Comparison of ENCODE assay signal across 22 cellular contexts in the genomic region with DNA sequence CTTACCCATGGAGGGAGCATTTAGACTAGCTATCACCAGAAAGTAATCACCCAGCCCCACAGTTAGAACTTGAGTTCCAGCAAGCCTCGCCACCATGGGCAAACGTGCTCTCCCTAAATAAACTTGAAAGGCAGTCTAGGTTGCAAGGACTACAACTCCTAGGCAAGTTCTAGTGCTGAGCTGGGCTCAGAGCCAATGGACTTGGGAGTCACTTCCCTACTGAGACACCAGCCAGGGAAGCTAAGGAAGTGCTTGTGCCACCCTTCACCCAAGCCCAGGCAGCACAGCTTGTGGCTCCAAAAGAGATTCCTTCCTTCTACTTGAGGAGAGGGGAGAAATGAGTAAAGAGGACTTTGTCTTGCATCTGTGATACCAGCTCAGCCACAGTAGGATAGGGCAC. TPM values are rescaled to one million over a fixed set of nuclear protein-coding genes. Genes with fewer than 3 reads are reported as not detected.
DNase-seq lines count a peak whose midpoint lies in the region; ATAC-seq, FAIRE-seq and TF ChIP-seq lines count a peak whose summit lies in the region.
"Had no signal": no experiment of that assay in that cellular context is flagged by ENCODE, and none has a peak within 500 bp of the region (broad histone marks: within the 10 kb centered on the region; RNA-seq: fewer than 3 reads in every experiment).

No MANE protein-coding gene starts in this region.

- no peaks in the 10 kb centered on the region for H4K20me1 ChIP-seq in endothelial cell of umbilical vein (replicated peaks; ENCODE audit: control insufficient read depth, extremely low read depth, insufficient read depth, low read length)

- no peaks in the 10 kb centered on the region for H3K9me1 ChIP-seq in endothelial cell of umbilical vein (replicated peaks; ENCODE audit: control insufficient read depth, extremely low read depth, insufficient read depth, low read length)

- H3K4me3 ChIP-seq in A673 (ENCODE audit: low read depth, low read length, poor library complexity, severe bottlenecking) (no peak overlapping the region), endothelial cell of umbilical vein (replicated peaks in 1 of 3; ENCODE audit: insufficient read depth in 1 of 3, low read depth in 1 of 3, low read length in 3 of 3) (no peak overlapping the region), adrenal gland (no peak overlapping the region)
- H3K4me3 ChIP-seq: HAP-1, K562 had no signal

- TF ChIP-seq POLR2A in endothelial cell of umbilical vein (IDR thresholded peaks at IDR 0.05; ENCODE audit: low read depth, low read length) (no peak), adrenal gland (IDR thresholded peaks at IDR 0.05) (no peak)

- H2AFZ ChIP-seq in endothelial cell of umbilical vein (ENCODE audit: low read depth, low read length) = no peak overlapping the region

- intact Hi-C loops in A673 (cut with micrococcal nuclease; ENCODE audit: unreplicated experiment) = no loop called here
- intact Hi-C loops in endothelial cell of umbilical vein (cut with micrococcal nuclease) = no loop called here
- intact Hi-C loops in adrenal gland (cut with DNase I) = no loop called here
- intact Hi-C loops in head of caudate nucleus (cut with DNase I) = no loop called here

- H3K79me2 ChIP-seq in endothelial cell of umbilical vein (ENCODE audit: control insufficient read depth, insufficient read depth, low read length) = no peaks in the 10 kb centered on the region

- no peaks in the 10 kb centered on the region for H3K4me1 ChIP-seq in A673 (ENCODE audit: insufficient read depth, low read length, poor library complexity, severe bottlenecking)
- no peaks in the 10 kb centered on the region for H3K4me1 ChIP-seq in endothelial cell of umbilical vein (ENCODE audit: control insufficient read depth, extremely low read depth, insufficient read depth, low read length)
- no peaks in the 10 kb centered on the region for H3K4me1 ChIP-seq in adrenal gland (replicated peaks in 1 of 2)
- H3K4me1 ChIP-seq: Caco-2, HAP-1 had no signal

- dilution Hi-C loops in endothelial cell of umbilical vein (cut with MboI; ENCODE audit: extremely low pct_ligation_motif_present, low sequenced_read_pairs) = no loop called here

- H3K9ac ChIP-seq in endothelial cell of umbilical vein (replicated peaks; ENCODE audit: extremely low read depth, insufficient read depth, low read length) = no peak overlapping the region

- ATAC-seq in HG03280 (IDR thresholded peaks at IDR 0.05; ENCODE audit: unreplicated experiment) (no peak), HG02588 (IDR thresholded peaks at IDR 0.05; ENCODE audit: unreplicated experiment) (no peak)
- ATAC-seq: K562 had no signal

- POLR2A ChIA-PET in A673 (lab: Charles Lee; ENCODE audit: low non-redundant PET) = no interaction called here
- POLR2A ChIA-PET in endothelial cell of umbilical vein (lab: Charles Lee) = no interaction called here

- BruUV-seq in A673 (replicated peaks; lab: Mats Ljungman, UMichigan) = no TSS peak
- BruUV-seq in endothelial cell of umbilical vein (replicated peaks; lab: Mats Ljungman, UMichigan) = no TSS peak

- CTCF ChIA-PET in A673 (lab: Charles Lee) = no interaction called here
- CTCF ChIA-PET in endothelial cell of umbilical vein (lab: Charles Lee) = no interaction called here

- H3K36me3 ChIP-seq in A673 (ENCODE audit: insufficient read depth, low read length, poor library complexity, severe bottlenecking) = no peaks in the 10 kb centered on the region
- no peaks in the 10 kb centered on the region for H3K36me3 ChIP-seq in endothelial cell of umbilical vein (ENCODE audit: control insufficient read depth in 2 of 2, extremely low read depth in 1 of 2, insufficient read depth in 2 of 2, low read length in 2 of 2)
- H3K36me3 ChIP-seq in adrenal gland (replicated peaks in 1 of 2) = no peaks in the 10 kb centered on the region
- H3K36me3 ChIP-seq: HAP-1 had no signal

- H3K27ac ChIP-seq in A673 (ENCODE audit: low read depth, low read length, poor library complexity, severe bottlenecking) (no peak overlapping the region), endothelial cell of umbilical vein (ENCODE audit: insufficient read depth, low read depth, low read length) (no peak overlapping the region), adrenal gland (no peak overlapping the region)
- H3K27ac ChIP-seq: C4-2B had no signal

- H3K4me2 ChIP-seq in endothelial cell of umbilical vein (ENCODE audit: insufficient read depth, low read length) = no peak overlapping the region

- DNase-seq in A673 (ENCODE audit: low spot score) (peak; percentile 15), HT1080 (ENCODE audit: low read depth) (peak; percentile 70), endothelial cell of umbilical vein (ENCODE audit: low read depth, low spot score) (peak; percentile 15), pulmonary artery endothelial cell (ENCODE audit: low read depth, low spot score) (peak; percentile 5), adrenal gland (no peak), head of caudate nucleus (no peak)
- DNase-seq: Caco-2, NCI-H1417, NCI-H1930, NCI-H2171, NCI-H446 treated with DMSO at 0.1 percent for 48 hours, NCI-H774, SHP77 treated with DMSO at 0.1 percent for 48 hours had no signal

- H3K9me3 ChIP-seq in A673 (ENCODE audit: low read depth, low read length, poor library complexity, severe bottlenecking) (no peaks in the 10 kb centered on the region), endothelial cell of umbilical vein (replicated peaks; ENCODE audit: control insufficient read depth, insufficient read depth, low read length) (no peaks in the 10 kb centered on the region), adrenal gland (replicated peaks in 1 of 3) (no peaks in the 10 kb centered on the region)
- H3K9me3 ChIP-seq: Caco-2, HAP-1 had no signal

- no peak for FAIRE-seq in endothelial cell of umbilical vein (lab: Jason Lieb, UNC)
- FAIRE-seq: A204.1, GM12891, K562, RCC 7860 had no signal

- 60 to 79% (median 76%) methylated on average over 1 to 2 of the region's 2 CpGs for WGBS in adrenal gland, 4 donors

- H3K27me3 ChIP-seq in A673 (replicated peaks; ENCODE audit: insufficient read depth, low read depth, low read length, poor library complexity) (peaks cover 6% of the 10 kb centered on the region), endothelial cell of umbilical vein (ENCODE audit: control insufficient read depth in 2 of 2, insufficient read depth in 2 of 2, low read length in 2 of 2) (peaks cover 0 to 3% of the 10 kb centered on the region in 2 experiments), adrenal gland (no peaks in the 10 kb centered on the region)

- TF ChIP-seq CTCF in A673 (conservative IDR thresholded peaks at IDR 0.05; ENCODE audit: low read depth, low read length) = no peak
- no peak for TF ChIP-seq CTCF in endothelial cell of umbilical vein (IDR thresholded peaks at IDR 0.05; ENCODE audit: extremely low read depth in 1 of 2, insufficient read depth in 1 of 2, low read depth in 1 of 2, low read length in 2 of 2)
- TF ChIP-seq CTCF in adrenal gland (IDR thresholded peaks at IDR 0.05) = no peak

TF ChIP-seq in endothelial cell of umbilical vein, 7 proteins besides CTCF, POLR2A, EP300 and RAD21:
- TF ChIP-seq POLR2AphosphoS5 (IDR thresholded peaks at IDR 0.05; ENCODE audit: insufficient read depth, low read depth, low read length) (no peak), EZH2 (IDR thresholded peaks at IDR 0.05; ENCODE audit: borderline replicate concordance, low read depth, low read length, severe bottlenecking) (no peak), FOS (IDR thresholded peaks at IDR 0.05; ENCODE audit: borderline replicate concordance, insufficient read depth, low read length) (no peak), MYC (IDR thresholded peaks at IDR 0.05; ENCODE audit: low read depth, low read length) (no peak), GATA2 (IDR thresholded peaks at IDR 0.05; ENCODE audit: insufficient read depth, insufficient read length, low read depth, low read length) (no peak), JUN (IDR thresholded peaks at IDR 0.05; ENCODE audit: borderline replicate concordance, insufficient read depth, insufficient read length, low read depth) (no peak)
- TF ChIP-seq, protein P1, sequence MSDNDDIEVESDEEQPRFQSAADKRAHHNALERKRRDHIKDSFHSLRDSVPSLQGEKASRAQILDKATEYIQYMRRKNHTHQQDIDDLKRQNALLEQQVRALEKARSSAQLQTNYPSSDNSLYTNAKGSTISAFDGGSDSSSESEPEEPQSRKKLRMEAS (IDR thresholded peaks at IDR 0.05; ENCODE audit: insufficient read depth, insufficient read length) = no peak
TF ChIP-seq in endothelial cell of umbilical vein: peak in this region for 0.

RNA-seq across cellular contexts. Expression of a gene that starts 57.9 kb away (rescaled TPM):
- total RNA-seq in A673 (2021) (not detected in 2 replicates), endothelial cell of umbilical vein (not detected in 2 replicates), pulmonary artery endothelial cell (not detected in 2 replicates), adrenal gland (not detected)
- total RNA-seq in HT1080 (2014; rRNA removed; shearing (Covaris generic)) = not detected in 2 replicates
- not detected in 2 replicates for polyA plus RNA-seq in HT1080 (2015; cell fraction: cytosol; rRNA removed)
- not detected in 2 replicates for polyA plus RNA-seq in HT1080 (2015; cell fraction: nucleus; rRNA removed)
- polyA plus RNA-seq in endothelial cell of umbilical vein (not detected in 2 replicates), adrenal gland (not detected)
- not detected in 2 replicates for polyA plus RNA-seq in endothelial cell of umbilical vein (2011; cell fraction: cytosol; rRNA removed)
- polyA plus RNA-seq in endothelial cell of umbilical vein (2011; cell fraction: nucleus; rRNA removed) = 0.04 and 0.16 TPM in 2 replicates
- not detected in 2 replicates for polyA plus RNA-seq in endothelial cell of umbilical vein (2012)
- polyA minus RNA-seq in endothelial cell of umbilical vein = 0.58 TPM in 1 of 2 replicates, not detected in the other
- not detected for polyA minus RNA-seq in endothelial cell of umbilical vein (2011; cell fraction: cytosol; rRNA and poly(A)+ RNA removed)
- polyA minus RNA-seq in endothelial cell of umbilical vein (2011; cell fraction: nucleus; rRNA and poly(A)+ RNA removed) = not detected in 2 replicates
- total RNA-seq: G401 had no signal

Comparison
In these comparisons a context has a peak if more than half of its experiments do, and no peak if none do; other contexts are left out.
1. DNase-seq: peak in A673 (single experiment), HT1080 (single experiment), endothelial cell of umbilical vein (single experiment) and pulmonary artery endothelial cell (single experiment); none in adrenal gland (0 of 7) and head of caudate nucleus (0 of 42).